18 cellular contexts compared by ENCODE assay signal in genomic region chr19:32933571-32933970, GRCh38. TPM values are rescaled to one million over a fixed set of nuclear protein-coding genes. Genes with fewer than 3 reads are reported as not detected.
DNase-seq lines count a peak whose midpoint lies in the region; ATAC-seq, FAIRE-seq and TF ChIP-seq lines count a peak whose summit lies in the region.
"Had no signal": no experiment of that assay in that cellular context is flagged by ENCODE, and none has a peak within 500 bp of the region (broad histone marks: within the 10 kb centered on the region; RNA-seq: fewer than 3 reads in every experiment).

No MANE protein-coding gene starts in this region.

- FAIRE-seq in HepG2 (lab: Jason Lieb, UNC) = no peak
- peak; percentile 32 for FAIRE-seq in bronchial epithelial cell (lab: Jason Lieb, UNC)
- FAIRE-seq: D721Med, GM12891, HTR-8/SVneo had no signal

- POLR2A ChIA-PET in HepG2 (lab: Yijun Ruan, JAX) = no interaction called here

- no peaks in the 10 kb centered on the region for H3K9me3 ChIP-seq in HepG2 (ENCODE audit: low read length)
- peaks cover 0 to 2% (median 0%) of the 10 kb centered on the region in 4 donors for H3K9me3 ChIP-seq in right lobe of liver
- H3K9me3 ChIP-seq: HAP-1 had no signal

- no peak for TF ChIP-seq EP300 in HepG2 (IDR thresholded peaks at IDR 0.05; ENCODE audit: low read depth in 2 of 2, low read length in 2 of 2)
- no peak for TF ChIP-seq EP300 in HepG2 (CRISPR knock-in tag; IDR thresholded peaks at IDR 0.05; ENCODE audit: borderline replicate concordance)

- no peaks in the 10 kb centered on the region for H3K27me3 Mint-ChIP-seq in osteocyte (ENCODE audit: unreplicated experiment)
- no peaks in the 10 kb centered on the region for H3K27me3 Mint-ChIP-seq in activated naive CD8-positive, alpha-beta T cell treated with anti-CD3 and anti-CD28 coated beads, Interleukin-2, amount 50 U/mL, for 24 hours
- H3K27me3 Mint-ChIP-seq: B cell; CD4-positive, CD25-positive, alpha-beta regulatory T cell had no signal

- no peaks in the 10 kb centered on the region for H3K4me1 Mint-ChIP-seq in osteocyte (ENCODE audit: unreplicated experiment)
- no peaks in the 10 kb centered on the region for H3K4me1 Mint-ChIP-seq in activated naive CD8-positive, alpha-beta T cell treated with anti-CD3 and anti-CD28 coated beads, Interleukin-2, amount 50 U/mL, for 24 hours
- H3K4me1 Mint-ChIP-seq: B cell; CD4-positive, CD25-positive, alpha-beta regulatory T cell had no signal

- in situ Hi-C loops in HepG2 (cut with HindIII; ENCODE audit: extremely low pct_ligation_motif_present, low pct_unique_long_range_greater_than_20kb) = no loop called here

- H3K36me3 Mint-ChIP-seq in osteocyte (ENCODE audit: unreplicated experiment) = peaks cover 48% of the 10 kb centered on the region
- peaks cover 34% of the 10 kb centered on the region for H3K36me3 Mint-ChIP-seq in activated naive CD8-positive, alpha-beta T cell treated with anti-CD3 and anti-CD28 coated beads, Interleukin-2, amount 50 U/mL, for 24 hours (ENCODE audit: low read depth)

- H3K9me3 Mint-ChIP-seq in osteocyte (ENCODE audit: unreplicated experiment) = peaks cover 3% of the 10 kb centered on the region
- H3K9me3 Mint-ChIP-seq in activated naive CD8-positive, alpha-beta T cell treated with anti-CD3 and anti-CD28 coated beads, Interleukin-2, amount 50 U/mL, for 24 hours = peaks cover 2% of the 10 kb centered on the region

- no peaks in the 10 kb centered on the region for H3K79me2 ChIP-seq in HepG2 (ENCODE audit: insufficient read depth, low read length)

- 91% methylated on average over 3 of the region's 3 CpGs for WGBS in HepG2 (ENCODE audit: low lambda C conversion rate)
- 100% methylated on average over 2 of the region's 3 CpGs for WGBS in right lobe of liver (ENCODE audit: insufficient coverage, low coverage, low lambda C conversion rate, missing lambda C conversion rate)

- no peak for TF ChIP-seq RAD21 in HepG2 (CRISPR knock-in tag; IDR thresholded peaks at IDR 0.05)

- no peaks in the 10 kb centered on the region for H3K27me3 ChIP-seq in HepG2 (ENCODE audit: control insufficient read depth in 1 of 2, insufficient read depth in 2 of 2, low read length in 2 of 2)
- H3K27me3 ChIP-seq in right lobe of liver = no peaks in the 10 kb centered on the region
- H3K27me3 ChIP-seq in bronchial epithelial cell (ENCODE audit: control insufficient read depth, insufficient read depth, low read length) = no peaks in the 10 kb centered on the region

- intact Hi-C loops in HepG2 (cut with micrococcal nuclease; ENCODE audit: unreplicated experiment) = no loop called here
- intact Hi-C loops in right lobe of liver (cut with DNase I) = no loop called here

- H3K36me3 ChIP-seq in HepG2 (replicated peaks in 1 of 2; ENCODE audit: control insufficient read depth in 1 of 2, insufficient read depth in 2 of 2, low read length in 2 of 2) (peaks cover 6 to 8% of the 10 kb centered on the region in 2 experiments; a peak in 3 of 5 replicates), right lobe of liver (no peaks in the 10 kb centered on the region), bronchial epithelial cell (ENCODE audit: control insufficient read depth, insufficient read depth, low read length) (peaks cover 5% of the 10 kb centered on the region)
- H3K36me3 ChIP-seq: HAP-1 had no signal

- CTCF ChIA-PET in HepG2 (lab: Yijun Ruan, JAX; ENCODE audit: low intra/inter-chr PET ratio, low total read pairs) = no interaction called here

- no peak for TF ChIP-seq CTCF in HepG2 (CRISPR knock-in tag; IDR thresholded peaks at IDR 0.05)
- no peak for TF ChIP-seq CTCF in right lobe of liver (IDR thresholded peaks at IDR 0.05)
- TF ChIP-seq CTCF in bronchial epithelial cell (IDR thresholded peaks at IDR 0.05; ENCODE audit: insufficient read depth, low read length, severe bottlenecking) = no peak
- TF ChIP-seq CTCF in osteocyte (IDR thresholded peaks at IDR 0.05) = no peak

- H3K4me3 ChIP-seq in HepG2 (replicated peaks in 1 of 3; ENCODE audit: insufficient read depth in 1 of 3, low read depth in 2 of 3, low read length in 3 of 3) = no peak overlapping the region
- no peak overlapping the region for H3K4me3 ChIP-seq in right lobe of liver
- H3K4me3 ChIP-seq in bronchial epithelial cell (ENCODE audit: low read depth, low read length) = no peak overlapping the region
- H3K4me3 ChIP-seq: GM23248, HAP-1 had no signal

- no peak overlapping the region for H3K4me3 Mint-ChIP-seq in osteocyte (ENCODE audit: unreplicated experiment)
- H3K4me3 Mint-ChIP-seq in activated naive CD8-positive, alpha-beta T cell treated with anti-CD3 and anti-CD28 coated beads, Interleukin-2, amount 50 U/mL, for 24 hours = no peak overlapping the region
- H3K4me3 Mint-ChIP-seq: B cell; CD4-positive, CD25-positive, alpha-beta regulatory T cell; HFFc6 had no signal

- H3K4me2 ChIP-seq in HepG2 (ENCODE audit: low read depth, low read length) = no peak overlapping the region

- ATAC-seq in HepG2 = no peak
- no peak for ATAC-seq in right lobe of liver
- ATAC-seq in esophagus mucosa = no peak
- no peak for ATAC-seq in activated naive CD8-positive, alpha-beta T cell treated with anti-CD3 and anti-CD28 coated beads, Interleukin-2, amount 50 U/mL, for 24 hours

- no peaks in the 10 kb centered on the region for H4K20me1 ChIP-seq in HepG2 (ENCODE audit: insufficient read depth, low read length)

- no peak overlapping the region for H2AFZ ChIP-seq in HepG2 (ENCODE audit: low read length)
- H2AFZ ChIP-seq: GM23248 had no signal

- H3K27ac ChIP-seq in HepG2 (ENCODE audit: extremely low read length, insufficient read depth, low read length) = no peak overlapping the region
- H3K27ac ChIP-seq in right lobe of liver = no peak overlapping the region
- H3K27ac ChIP-seq: GM23248 had no signal

- no TSS peak for BruUV-seq in HepG2 (replicated peaks; lab: Mats Ljungman, UMichigan)

- no peak overlapping the region for H3K9ac ChIP-seq in HepG2 (ENCODE audit: insufficient read depth, low read depth, low read length)
- H3K9ac ChIP-seq: GM23248 had no signal

- H3K27ac Mint-ChIP-seq in osteocyte (ENCODE audit: unreplicated experiment) = peak overlapping the region; percentile 57
- H3K27ac Mint-ChIP-seq in activated naive CD8-positive, alpha-beta T cell treated with anti-CD3 and anti-CD28 coated beads, Interleukin-2, amount 50 U/mL, for 24 hours = no peak overlapping the region
- H3K27ac Mint-ChIP-seq: B cell, HFFc6 had no signal

- DNase-seq in HepG2 (ENCODE audit: low spot score) (no peak), right lobe of liver (no peak), bronchial epithelial cell (ENCODE audit: low read depth) (no peak), osteocyte (ENCODE audit: extremely low spot score, unreplicated experiment) (no peak), 8988T (no peak)
- DNase-seq in stimulated activated naive CD4-positive, alpha-beta T cell (lab: John Stamatoyannopoulos, UW) = no peak
- no peak for DNase-seq in activated naive CD8-positive, alpha-beta T cell treated with anti-CD3 and anti-CD28 coated beads, Interleukin-2, amount 50 U/mL, for 24 hours
- DNase-seq: C1 segment of cervical spinal cord; Caco-2; CD4-positive, CD25-positive, alpha-beta regulatory T cell; GM23248; HFFc6 had no signal

- TF ChIP-seq POLR2A in HepG2 (IDR thresholded peaks at IDR 0.05; ENCODE audit: insufficient read depth in 1 of 2, low read depth in 2 of 2, low read length in 2 of 2) (no peak), right lobe of liver (IDR thresholded peaks at IDR 0.05) (no peak)

- H3K4me1 ChIP-seq in HepG2 (ENCODE audit: insufficient read depth, low read length) (peaks cover 7% of the 10 kb centered on the region; the same call in 1 of the 2 replicates), right lobe of liver (no peaks in the 10 kb centered on the region)
- H3K4me1 ChIP-seq: Caco-2, HAP-1 had no signal

RNA-seq across cellular contexts. Expression of gene CEP89, which starts 38.2 kb away (rescaled TPM):
- total RNA-seq in HepG2 (2016; rRNA removed; fragmentation: Illumina TruSeq; extraction: Trizol) = 10.9 and 13.1 TPM in 2 replicates
- total RNA-seq in HepG2 (2016; cell fraction: cytosol; rRNA removed; fragmentation: Illumina TruSeq; extraction: Trizol; ENCODE audit: low read depth) = 4.3 and 4.8 TPM in 2 replicates
- 10.2 and 12.0 TPM in 2 replicates for total RNA-seq in HepG2 (2016; cell fraction: insoluble cytoplasmic fraction; rRNA removed; fragmentation: Illumina TruSeq; extraction: Trizol)
- 4.7 and 5.4 TPM in 2 replicates for total RNA-seq in HepG2 (2016; cell fraction: membrane; rRNA removed; fragmentation: Illumina TruSeq; extraction: Trizol)
- total RNA-seq in HepG2 (2016; cell fraction: nucleus; rRNA removed; fragmentation: Illumina TruSeq; extraction: Trizol) = 9.8 and 10.4 TPM in 2 replicates
- polyA plus RNA-seq in HepG2 (2011; rRNA removed) = 7.2 TPM in 2 replicates
- polyA plus RNA-seq in HepG2 (2011; cell fraction: cytosol; rRNA removed) = 5.6 and 7.1 TPM in 2 replicates
- 10.3 and 11.4 TPM in 2 replicates for polyA plus RNA-seq in HepG2 (2011; cell fraction: nucleus; rRNA removed)
- 4.9 and 6.0 TPM in 2 replicates for polyA plus RNA-seq in HepG2 (2012)
- 0.95 and 1.2 TPM in 2 replicates for polyA plus RNA-seq in HepG2 (2016; cell fraction: cytosol; fragmentation: Illumina TruSeq; extraction: Trizol; ENCODE audit: low read depth)
- polyA plus RNA-seq in HepG2 (2016; cell fraction: insoluble cytoplasmic fraction; fragmentation: Illumina TruSeq; extraction: Trizol; ENCODE audit: low read depth) = 11.5 and 14.4 TPM in 2 replicates
- polyA plus RNA-seq in HepG2 (2016; cell fraction: membrane; fragmentation: Illumina TruSeq; extraction: Trizol; ENCODE audit: low read depth) = 3.3 and 3.6 TPM in 2 replicates
- 12.4 and 13.4 TPM in 2 replicates for polyA plus RNA-seq in HepG2 (2016; cell fraction: nucleus; fragmentation: Illumina TruSeq; extraction: Trizol; ENCODE audit: insufficient read depth, low read depth)
- polyA minus RNA-seq in HepG2 (2011; rRNA and poly(A)+ RNA removed; ENCODE audit: low replicate concordance) = 18.4 and 43.4 TPM in 2 replicates
- polyA minus RNA-seq in HepG2 (2011; cell fraction: cytosol; rRNA and poly(A)+ RNA removed) = 2.5 and 3.1 TPM in 2 replicates
- 11.7 and 12.4 TPM in 2 replicates for polyA minus RNA-seq in HepG2 (2011; cell fraction: nucleus; rRNA and poly(A)+ RNA removed)
- 1 to 10 TPM; 2.9 to 5.7 (median 4.7) TPM for total RNA-seq in right lobe of liver
- 5.0 and 7.3 TPM in 2 replicates for total RNA-seq in bronchial epithelial cell
- total RNA-seq in osteocyte = 32.9 and 38.6 TPM in 2 replicates
- total RNA-seq in esophagus mucosa = 8.3 TPM

RNA-seq across cellular contexts. Expression of gene FAAP24, which starts 38.5 kb away (rescaled TPM):
- 6.0 and 10.0 TPM in 2 replicates for total RNA-seq in HepG2 (2016; rRNA removed; fragmentation: Illumina TruSeq; extraction: Trizol)
- 4.8 and 5.8 TPM in 2 replicates for total RNA-seq in HepG2 (2016; cell fraction: cytosol; rRNA removed; fragmentation: Illumina TruSeq; extraction: Trizol; ENCODE audit: low read depth)
- 7.0 and 10.1 TPM in 2 replicates for total RNA-seq in HepG2 (2016; cell fraction: insoluble cytoplasmic fraction; rRNA removed; fragmentation: Illumina TruSeq; extraction: Trizol)
- total RNA-seq in HepG2 (2016; cell fraction: membrane; rRNA removed; fragmentation: Illumina TruSeq; extraction: Trizol) = 8.7 and 9.8 TPM in 2 replicates
- 1.6 and 2.2 TPM in 2 replicates for total RNA-seq in HepG2 (2016; cell fraction: nucleus; rRNA removed; fragmentation: Illumina TruSeq; extraction: Trizol)
- polyA plus RNA-seq in HepG2 (2011; rRNA removed) = 1.5 and 2.3 TPM in 2 replicates
- 2.2 and 2.3 TPM in 2 replicates for polyA plus RNA-seq in HepG2 (2011; cell fraction: cytosol; rRNA removed)
- polyA plus RNA-seq in HepG2 (2011; cell fraction: nucleus; rRNA removed) = 0.55 and 0.98 TPM in 2 replicates
- 1.2 and 1.4 TPM in 2 replicates for polyA plus RNA-seq in HepG2 (2012)
- 5.1 and 6.8 TPM in 2 replicates for polyA plus RNA-seq in HepG2 (2016; cell fraction: cytosol; fragmentation: Illumina TruSeq; extraction: Trizol; ENCODE audit: low read depth)
- polyA plus RNA-seq in HepG2 (2016; cell fraction: insoluble cytoplasmic fraction; fragmentation: Illumina TruSeq; extraction: Trizol; ENCODE audit: low read depth) = 11.3 and 14.8 TPM in 2 replicates
- polyA plus RNA-seq in HepG2 (2016; cell fraction: membrane; fragmentation: Illumina TruSeq; extraction: Trizol; ENCODE audit: low read depth) = 9.8 and 9.9 TPM in 2 replicates
- polyA plus RNA-seq in HepG2 (2016; cell fraction: nucleus; fragmentation: Illumina TruSeq; extraction: Trizol; ENCODE audit: insufficient read depth, low read depth) = 4.0 and 5.4 TPM in 2 replicates
- 3.2 and 11.0 TPM in 2 replicates for polyA minus RNA-seq in HepG2 (2011; rRNA and poly(A)+ RNA removed; ENCODE audit: low replicate concordance)
- polyA minus RNA-seq in HepG2 (2011; cell fraction: cytosol; rRNA and poly(A)+ RNA removed) = 0.69 and 3.0 TPM in 2 replicates
- 0.39 and 0.99 TPM in 2 replicates for polyA minus RNA-seq in HepG2 (2011; cell fraction: nucleus; rRNA and poly(A)+ RNA removed)
- 1 to 10 TPM in 2 of 6 experiments, under 1 TPM in 3, not detected in 1; 0.51 to 1.7 (median 0.98) TPM for total RNA-seq in right lobe of liver
- 0.79 and 1.0 TPM in 2 replicates for total RNA-seq in bronchial epithelial cell
- 4.1 and 5.5 TPM in 2 replicates for total RNA-seq in osteocyte
- total RNA-seq in esophagus mucosa = 3.8 TPM
